In genomic region chr4:147821555-147821954, GRCh38 we compare ENCODE assay signal across 10 cellular contexts.
DNase-seq lines count a peak whose midpoint lies in the region; ATAC-seq, FAIRE-seq and TF ChIP-seq lines count a peak whose summit lies in the region.
"Had no signal": no experiment of that assay in that cellular context is flagged by ENCODE, and none has a peak within 500 bp of the region (broad histone marks: within the 10 kb centered on the region; RNA-seq: fewer than 3 reads in every experiment).

No MANE protein-coding gene starts in this region.

- H4K20me1 ChIP-seq in osteoblast (ENCODE audit: insufficient read depth, low read length) = peaks cover 9% of the 10 kb centered on the region

- H2BK120ac ChIP-seq in neuronal stem cell (ENCODE audit: low read depth, low read length) = no peak overlapping the region

- H4K91ac ChIP-seq in neuronal stem cell (ENCODE audit: low read depth, low read length, poor library complexity) = no peak overlapping the region

- H3K9me3 Mint-ChIP-seq in dendritic cell treated with granulocyte-macrophage colony-stimulating factor and Interleukin-4, amounts not matched to agents 40 ng/mL and 50 ng/mL, for 4 days = no peaks in the 10 kb centered on the region

- no peak overlapping the region for H2BK12ac ChIP-seq in neuronal stem cell (ENCODE audit: low read length)

- H3K4me1 Mint-ChIP-seq in dendritic cell treated with granulocyte-macrophage colony-stimulating factor and Interleukin-4, amounts not matched to agents 40 ng/mL and 50 ng/mL, for 4 days (ENCODE audit: low read depth) = peaks cover 83% of the 10 kb centered on the region

- no peak overlapping the region for H4K8ac ChIP-seq in neuronal stem cell (ENCODE audit: low read depth, low read length)

- peak overlapping the region; percentile 93 for H3K27ac Mint-ChIP-seq in dendritic cell treated with granulocyte-macrophage colony-stimulating factor and Interleukin-4, amounts not matched to agents 40 ng/mL and 50 ng/mL, for 4 days
- H3K27ac Mint-ChIP-seq: progenitor cell of endocrine pancreas had no signal

- H3K9ac ChIP-seq in neuronal stem cell (ENCODE audit: low read depth, low read length, poor library complexity) = no peak overlapping the region

- H3K4me3 Mint-ChIP-seq in dendritic cell treated with granulocyte-macrophage colony-stimulating factor and Interleukin-4, amounts not matched to agents 40 ng/mL and 50 ng/mL, for 4 days = no peak overlapping the region

- FAIRE-seq in small intestine (lab: Jason Lieb, UNC) = no peak

- DNase-seq in small intestine (peak; percentile 18), inferior parietal cortex (ENCODE audit: extremely low spot score) (no peak), osteoblast (ENCODE audit: insufficient read length, low spot score, missing footprints) (no peak), neuronal stem cell (ENCODE audit: low spot score) (no peak)
- DNase-seq: activated CD4-positive, alpha-beta T cell treated with anti-CD3 and anti-CD28 coated beads, Interleukin-2, amount 50 U/mL, for 1 hour had no signal

- no peak overlapping the region for H2BK5ac ChIP-seq in neuronal stem cell (ENCODE audit: low read length)

- WGBS in small intestine, 3 donors = 16 to 46% (median 23%) methylated on average over 2 of the region's 2 CpGs
- WGBS in neuronal stem cell (ENCODE audit: extremely low coverage in 2 of 2, insufficient read length in 2 of 2, insufficient replicate concordance in 1 of 2), 2 donors = no CpG with 5 or more reads among the region's 2 CpGs

- no peak overlapping the region for H3K14ac ChIP-seq in neuronal stem cell (ENCODE audit: low read length)

- H3K27ac ChIP-seq in small intestine (ENCODE audit: low read depth in 1 of 2, low read length in 1 of 2) (no peak overlapping the region), osteoblast (ENCODE audit: low read depth, low read length) (no peak overlapping the region), neuronal stem cell (replicated peaks; ENCODE audit: low read length) (no peak overlapping the region)

- H3K27me3 Mint-ChIP-seq in dendritic cell treated with granulocyte-macrophage colony-stimulating factor and Interleukin-4, amounts not matched to agents 40 ng/mL and 50 ng/mL, for 4 days = no peaks in the 10 kb centered on the region

- no peak overlapping the region for H3K18ac ChIP-seq in neuronal stem cell (ENCODE audit: low read length)

- peaks cover 0 to 7% of the 10 kb centered on the region in 2 donors for H3K4me1 ChIP-seq in small intestine (ENCODE audit: control insufficient read depth in 2 of 2, insufficient read depth in 1 of 2, low read depth in 1 of 2, low read length in 1 of 2)
- H3K4me1 ChIP-seq in osteoblast (ENCODE audit: insufficient read depth, low read length) = peaks cover 19% of the 10 kb centered on the region
- H3K4me1 ChIP-seq in neuronal stem cell (ENCODE audit: control insufficient read depth in 2 of 2, insufficient read depth in 1 of 2, low read depth in 1 of 2, low read length in 2 of 2) = peaks cover 0 to 8% of the 10 kb centered on the region in 2 donors

- H3K79me1 ChIP-seq in neuronal stem cell (ENCODE audit: low read depth, low read length) = no peaks in the 10 kb centered on the region

- no peak overlapping the region for H2AFZ ChIP-seq in osteoblast (ENCODE audit: low read length)
- H2AFZ ChIP-seq in neuronal stem cell (ENCODE audit: low read length) = no peak overlapping the region

- H3K4me2 ChIP-seq in osteoblast (ENCODE audit: insufficient read depth, low read length) = no peak overlapping the region
- H3K4me2 ChIP-seq in neuronal stem cell (ENCODE audit: insufficient read depth, low read length, poor library complexity, severe bottlenecking) = no peak overlapping the region

- ATAC-seq in GM19452 (IDR thresholded peaks at IDR 0.05; ENCODE audit: unreplicated experiment) (peak; percentile 78), HG03039 (IDR thresholded peaks at IDR 0.05; ENCODE audit: unreplicated experiment) (peak; percentile 78), HG02623 (IDR thresholded peaks at IDR 0.05; ENCODE audit: unreplicated experiment) (no peak)

- H3K4me3 ChIP-seq in small intestine (ENCODE audit: low read depth in 1 of 2, low read length in 2 of 2) (no peak overlapping the region), osteoblast (ENCODE audit: insufficient read depth, low read length) (no peak overlapping the region), neuronal stem cell (ENCODE audit: low read length in 2 of 2) (no peak overlapping the region)

- peaks cover 70% of the 10 kb centered on the region for H3K36me3 Mint-ChIP-seq in dendritic cell treated with granulocyte-macrophage colony-stimulating factor and Interleukin-4, amounts not matched to agents 40 ng/mL and 50 ng/mL, for 4 days (ENCODE audit: low read depth)

- TF ChIP-seq CTCF in osteoblast (IDR thresholded peaks at IDR 0.05; ENCODE audit: extremely low read depth, low read depth, low read length) = no peak

- no peak overlapping the region for H2BK15ac ChIP-seq in neuronal stem cell (ENCODE audit: low read length)

- no peak overlapping the region for H3K23ac ChIP-seq in neuronal stem cell (ENCODE audit: low read depth, low read length, poor library complexity)

- no peaks in the 10 kb centered on the region for H3K36me3 ChIP-seq in small intestine (ENCODE audit: control insufficient read depth in 2 of 2, insufficient read depth in 2 of 2, low read length in 2 of 2)
- H3K36me3 ChIP-seq in osteoblast (ENCODE audit: insufficient read depth, low read length) = no peaks in the 10 kb centered on the region
- no peaks in the 10 kb centered on the region for H3K36me3 ChIP-seq in neuronal stem cell (replicated peaks in 1 of 2; ENCODE audit: control insufficient read depth in 2 of 2, insufficient read depth in 2 of 2, low read length in 2 of 2)

- no peak overlapping the region for H2AK5ac ChIP-seq in neuronal stem cell (ENCODE audit: low read depth, low read length)

- H3K4ac ChIP-seq in neuronal stem cell (ENCODE audit: low read length) = no peak overlapping the region

- H3K9me3 ChIP-seq in small intestine (ENCODE audit: control insufficient read depth, low read depth) (no peaks in the 10 kb centered on the region), osteoblast (ENCODE audit: low read depth, low read length) (no peaks in the 10 kb centered on the region), neuronal stem cell (replicated peaks in 1 of 2; ENCODE audit: control insufficient read depth in 2 of 2, insufficient read depth in 1 of 2, low read depth in 1 of 2, low read length in 2 of 2) (no peaks in the 10 kb centered on the region)

- no peaks in the 10 kb centered on the region for H3K27me3 ChIP-seq in small intestine (ENCODE audit: control insufficient read depth in 2 of 2, insufficient read depth in 2 of 2, low read length in 2 of 2)
- H3K27me3 ChIP-seq in osteoblast (ENCODE audit: insufficient read depth, low read length) = no peaks in the 10 kb centered on the region
- no peaks in the 10 kb centered on the region for H3K27me3 ChIP-seq in neuronal stem cell (ENCODE audit: control insufficient read depth in 3 of 3, insufficient read depth in 3 of 3, low read depth in 1 of 3, low read length in 3 of 3)

- intact Hi-C loops in dendritic cell treated with granulocyte-macrophage colony-stimulating factor and Interleukin-4, amounts not matched to agents 40 ng/mL and 50 ng/mL, for 4 days (cut with micrococcal nuclease) = no loop called here

- peaks cover 25% of the 10 kb centered on the region for H3K79me2 ChIP-seq in osteoblast (ENCODE audit: insufficient read depth, low read length)
